Comparison of ENCODE assay signal across 26 cellular contexts in the genomic region with DNA sequence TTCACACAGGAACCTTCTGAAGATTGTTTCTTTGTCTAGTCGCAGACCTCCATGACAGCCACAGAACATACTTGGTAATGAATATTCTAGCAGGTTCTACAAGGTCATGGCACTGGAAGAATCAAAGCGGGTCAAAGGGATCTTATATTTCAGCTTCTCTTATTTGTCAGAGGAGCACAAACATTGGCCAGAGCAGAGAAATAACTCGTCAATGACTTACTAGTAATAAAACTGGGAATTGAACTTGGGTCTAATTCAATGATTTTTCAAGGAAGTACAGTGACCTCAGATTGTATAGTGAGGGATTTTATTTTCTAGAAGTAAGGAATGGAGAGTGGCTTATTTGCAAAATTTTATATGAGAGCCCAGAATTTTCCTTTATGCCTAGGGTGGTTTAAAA.
"Had no signal": no experiment of that assay in that cellular context is flagged by ENCODE, and none has a peak within 500 bp of the region (broad histone marks: within the 10 kb centered on the region; RNA-seq: fewer than 3 reads in every experiment).

No MANE protein-coding gene starts in this region.

- H3K27ac Mint-ChIP-seq: immature natural killer cell; memory B cell; naive B cell; natural killer cell; nephron progenitor cell; neural progenitor cell; progenitor cell of endocrine pancreas; stimulated activated naive B cell treated with anti-CD40 and anti-IgM and Interleukin-4, amounts not matched to agents 10 μg/mL and 1 μg/mL and 100 μg/mL, for 72 hours; type B pancreatic cell had no signal

- H3K4me1 ChIP-seq: right atrium auricular region, right lobe of liver, stomach, testis, uterus had no signal

- H3K9me3 Mint-ChIP-seq: memory B cell; naive B cell; natural killer cell; nephron progenitor cell; neural progenitor cell; stimulated activated naive B cell treated with anti-CD40 and anti-IgM and Interleukin-4, amounts not matched to agents 10 μg/mL and 1 μg/mL and 100 μg/mL, for 72 hours; type B pancreatic cell had no signal

- ATAC-seq: natural killer cell; right lobe of liver; stimulated activated naive B cell treated with anti-CD40 and anti-IgM and Interleukin-4, amounts not matched to agents 10 μg/mL and 1 μg/mL and 100 μg/mL, for 72 hours; stimulated activated naive CD8-positive, alpha-beta T cell treated with anti-CD3 and anti-CD28 coated beads, Interleukin-15, Interleukin-2, amounts not matched to agents 100 U/mL and 50 U/mL, for 24 hours had no signal

- H3K4me1 Mint-ChIP-seq: immature natural killer cell; memory B cell; natural killer cell; stimulated activated naive B cell treated with anti-CD40 and anti-IgM and Interleukin-4, amounts not matched to agents 10 μg/mL and 1 μg/mL and 100 μg/mL, for 72 hours had no signal

- H3K4me3 Mint-ChIP-seq: immature natural killer cell; memory B cell; naive B cell; natural killer cell; nephron progenitor cell; neural progenitor cell; stimulated activated naive B cell treated with anti-CD40 and anti-IgM and Interleukin-4, amounts not matched to agents 10 μg/mL and 1 μg/mL and 100 μg/mL, for 72 hours; type B pancreatic cell had no signal

- H3K4me2 ChIP-seq: neural progenitor cell had no signal

- H3K27me3 ChIP-seq: neural progenitor cell, ovary, right atrium auricular region, right lobe of liver, testis, thyroid gland, uterus had no signal

- FAIRE-seq: islet of Langerhans, kidney had no signal

- H3K36me3 Mint-ChIP-seq: immature natural killer cell; memory B cell; naive B cell; natural killer cell; neural progenitor cell; stimulated activated naive B cell treated with anti-CD40 and anti-IgM and Interleukin-4, amounts not matched to agents 10 μg/mL and 1 μg/mL and 100 μg/mL, for 72 hours; type B pancreatic cell had no signal

- H2AFZ ChIP-seq: neural progenitor cell had no signal

- H3K9me3 ChIP-seq: left ventricle myocardium inferior, neutrophil, ovary, right atrium auricular region, right lobe of liver, stomach, testis, thyroid gland, uterus had no signal

- DNase-seq: hypothalamus; immature natural killer cell; kidney; left ventricle myocardium inferior; naive B cell; natural killer cell; nephron progenitor cell; ovary; right lobe of liver; stimulated activated CD4-positive, alpha-beta T cell treated with anti-CD3 and anti-CD28 coated beads, Interleukin-12 subunit alpha, Interleukin-12 subunit beta, amount 100 ng/mL, for 4 hours; stimulated activated CD4-positive, alpha-beta T cell treated with anti-CD3 and anti-CD28 coated beads, Interleukin-15, amount 100 ng/mL, for 24 hours; stimulated activated CD4-positive, alpha-beta T cell treated with anti-CD3 and anti-CD28 coated beads, Interleukin-2, amount 100 ng/mL, for 24 hours; stimulated activated CD4-positive, alpha-beta T cell treated with anti-CD3 and anti-CD28 coated beads, Interleukin-4, amount 100 ng/mL, for 1 hour; stimulated activated naive B cell treated with anti-CD40 and anti-IgM and Interleukin-4, amounts not matched to agents 10 μg/mL and 1 μg/mL and 100 μg/mL, for 72 hours; stimulated activated naive CD8-positive, alpha-beta T cell treated with anti-CD3 and anti-CD28 coated beads, Interleukin-15, Interleukin-2, amounts not matched to agents 100 U/mL and 50 U/mL, for 24 hours; stomach; testis; thyroid gland; uterus had no signal

- H3K4me3 ChIP-seq: left ventricle myocardium inferior, neural progenitor cell, ovary, right atrium auricular region, right lobe of liver, stomach, testis, thyroid gland, uterus had no signal

- H3K36me3 ChIP-seq: left ventricle myocardium inferior, neural progenitor cell, neutrophil, ovary, right atrium auricular region, right lobe of liver, stomach, thyroid gland, uterus had no signal

- H3K27ac ChIP-seq: left ventricle myocardium inferior, neural progenitor cell, neutrophil, ovary, right atrium auricular region, right lobe of liver, stomach, testis, thyroid gland, uterus had no signal

- H3K9ac ChIP-seq: neural progenitor cell had no signal
